ENCODE assay signal across 8 cellular contexts in the genomic region with DNA sequence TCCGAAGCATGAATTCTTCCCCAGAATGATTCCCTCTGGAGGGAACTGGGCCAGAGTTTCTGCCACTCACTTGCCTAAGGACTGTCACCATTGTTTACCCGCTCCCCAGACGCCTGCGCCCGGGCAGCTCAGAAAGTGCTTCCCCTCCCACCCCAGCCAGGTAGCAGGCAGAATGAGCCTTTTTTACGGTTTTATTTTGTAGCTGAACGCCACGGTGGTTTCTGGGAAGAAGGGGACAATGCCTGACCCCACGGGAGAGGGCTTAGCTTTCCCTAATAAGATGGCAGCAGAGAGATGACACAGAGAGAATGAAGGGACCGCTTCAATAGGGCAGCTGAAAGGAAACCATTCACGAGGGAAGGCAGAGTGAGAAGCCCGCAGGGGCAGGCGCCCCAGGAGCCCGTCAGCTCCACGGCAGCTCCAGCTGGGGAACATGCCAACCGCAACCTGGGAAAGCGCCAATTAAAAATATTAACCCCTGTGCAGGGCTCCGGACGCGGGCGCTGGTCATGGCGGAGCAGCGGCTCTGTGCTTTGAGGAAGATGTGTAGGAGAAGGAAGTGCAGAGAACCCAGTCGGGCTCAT. TPM values are rescaled to one million over a fixed set of nuclear protein-coding genes. Genes with fewer than 3 reads are reported as not detected.
DNase-seq lines count a peak whose midpoint lies in the region; ATAC-seq and TF ChIP-seq lines count a peak whose summit lies in the region.

No MANE protein-coding gene starts in this region.

- POLR2A ChIA-PET in activated CD4-positive, alpha-beta T cell treated with anti-CD3 and anti-CD28 coated beads, Interleukin-2, amount 10 ng/mL, durations not matched to agents 7 days and 5 days (lab: Charles Lee), result no interaction called here
- POLR2A ChIA-PET in T-cell (lab: Charles Lee), result interaction anchor here in 1 of 2 donors (0.6 kb wide), 1 partner anchor 510 kb away, joined by 3 read pairs; no protein-coding TSS in a partner anchor

- no peak for TF ChIP-seq CTCF in heart right ventricle (IDR thresholded peaks at IDR 0.05)

- peaks cover 0 to 9% (median 0%) of the 10 kb centered on the region in 9 donors for H3K4me1 ChIP-seq in heart right ventricle

- H3K36me3 Mint-ChIP-seq in activated CD4-positive, alpha-beta T cell treated with anti-CD3 and anti-CD28 coated beads, Interleukin-2, amount 10 ng/mL, durations not matched to agents 24 days and 14 days (ENCODE audit: low read depth), result no peaks in the 10 kb centered on the region
- H3K36me3 Mint-ChIP-seq in activated CD4-positive, alpha-beta T cell treated with anti-CD3 and anti-CD28 coated beads, Interleukin-2, amount 10 ng/mL, durations not matched to agents 7 days and 5 days (ENCODE audit: low read depth), result no peaks in the 10 kb centered on the region
- no peaks in the 10 kb centered on the region for H3K36me3 Mint-ChIP-seq in T-cell

- H3K9me3 Mint-ChIP-seq in activated CD4-positive, alpha-beta T cell treated with anti-CD3 and anti-CD28 coated beads, Interleukin-2, amount 10 ng/mL, durations not matched to agents 24 days and 14 days, result no peaks in the 10 kb centered on the region
- no peaks in the 10 kb centered on the region for H3K9me3 Mint-ChIP-seq in activated CD4-positive, alpha-beta T cell treated with anti-CD3 and anti-CD28 coated beads, Interleukin-2, amount 10 ng/mL, durations not matched to agents 7 days and 5 days
- no peaks in the 10 kb centered on the region for H3K9me3 Mint-ChIP-seq in T-cell

- peaks cover 50% of the 10 kb centered on the region for H3K27me3 Mint-ChIP-seq in activated CD4-positive, alpha-beta T cell treated with anti-CD3 and anti-CD28 coated beads, Interleukin-2, amount 10 ng/mL, durations not matched to agents 24 days and 14 days
- peaks cover 45% of the 10 kb centered on the region for H3K27me3 Mint-ChIP-seq in activated CD4-positive, alpha-beta T cell treated with anti-CD3 and anti-CD28 coated beads, Interleukin-2, amount 10 ng/mL, durations not matched to agents 7 days and 5 days
- peaks cover 63 to 78% of the 10 kb centered on the region in 2 donors for H3K27me3 Mint-ChIP-seq in T-cell

- H3K27me3 ChIP-seq in heart right ventricle, result peaks cover 0 to 73% (median 59%) of the 10 kb centered on the region in 7 donors

- ATAC-seq in T-cell (replicated peaks in 1 of 4), result peak in 2 of 4 experiments; percentile 29 to 41
- peak in 6 of 8 donors; percentile 25 to 77 (median 52) for ATAC-seq in heart right ventricle
- ATAC-seq in HG02623 (IDR thresholded peaks at IDR 0.05; ENCODE audit: unreplicated experiment), result no peak
- ATAC-seq in HG03025 (IDR thresholded peaks at IDR 0.05; ENCODE audit: low FRiP score, unreplicated experiment), result no peak

- WGBS in heart right ventricle, 2 donors, result 3 to 5% methylated on average over 24 of the region's 24 CpGs

- H3K4me3 ChIP-seq in heart right ventricle, result peak overlapping the region in 9 of 10 donors; percentile 5 to 37 (median 28)

- H3K27ac ChIP-seq in heart right ventricle, result no peak overlapping the region

- no peak for DNase-seq in activated CD4-positive, alpha-beta T cell treated with anti-CD3 and anti-CD28 coated beads, Interleukin-2, amount 10 ng/mL, durations not matched to agents 24 days and 14 days
- DNase-seq in activated CD4-positive, alpha-beta T cell treated with anti-CD3 and anti-CD28 coated beads, Interleukin-2, amount 10 ng/mL, durations not matched to agents 7 days and 5 days, result no peak
- DNase-seq in T-cell, result no peak
- DNase-seq in heart right ventricle, result no peak
- peak; percentile 59 for DNase-seq in putamen (ENCODE audit: low spot score)
- no peak for DNase-seq in stimulated activated CD4-positive, alpha-beta T cell treated with anti-CD3 and anti-CD28 coated beads, Interleukin-1b, Interleukin-23, amount 100 ng/mL, for 48 hours

- peaks cover 16% of the 10 kb centered on the region for H3K4me1 Mint-ChIP-seq in activated CD4-positive, alpha-beta T cell treated with anti-CD3 and anti-CD28 coated beads, Interleukin-2, amount 10 ng/mL, durations not matched to agents 24 days and 14 days
- H3K4me1 Mint-ChIP-seq in activated CD4-positive, alpha-beta T cell treated with anti-CD3 and anti-CD28 coated beads, Interleukin-2, amount 10 ng/mL, durations not matched to agents 7 days and 5 days, result peaks cover 15% of the 10 kb centered on the region
- peaks cover 9 to 12% (median 11%) of the 10 kb centered on the region in 3 donors for H3K4me1 Mint-ChIP-seq in T-cell

- CTCF ChIA-PET in activated CD4-positive, alpha-beta T cell treated with anti-CD3 and anti-CD28 coated beads, Interleukin-2, amount 10 ng/mL, durations not matched to agents 7 days and 5 days (lab: Charles Lee), result interaction anchor here (1.6 kb wide), 1 partner anchor 95 kb away, joined by 4 read pairs; no protein-coding TSS in a partner anchor
- CTCF ChIA-PET in T-cell (lab: Charles Lee), result no interaction called here

- H3K27ac Mint-ChIP-seq in activated CD4-positive, alpha-beta T cell treated with anti-CD3 and anti-CD28 coated beads, Interleukin-2, amount 10 ng/mL, durations not matched to agents 24 days and 14 days, result no peak overlapping the region
- H3K27ac Mint-ChIP-seq in activated CD4-positive, alpha-beta T cell treated with anti-CD3 and anti-CD28 coated beads, Interleukin-2, amount 10 ng/mL, durations not matched to agents 7 days and 5 days, result no peak overlapping the region
- H3K27ac Mint-ChIP-seq in T-cell, result no peak overlapping the region

- no peaks in the 10 kb centered on the region for H3K36me3 ChIP-seq in heart right ventricle

- intact Hi-C loops in activated CD4-positive, alpha-beta T cell treated with anti-CD3 and anti-CD28 coated beads, Interleukin-2, amount 10 ng/mL, durations not matched to agents 24 days and 14 days (cut with micrococcal nuclease), result no loop called here
- intact Hi-C loops in heart right ventricle (cut with DNase I), result no loop called here

- peak overlapping the region; percentile 72 for H3K4me3 Mint-ChIP-seq in activated CD4-positive, alpha-beta T cell treated with anti-CD3 and anti-CD28 coated beads, Interleukin-2, amount 10 ng/mL, durations not matched to agents 24 days and 14 days
- H3K4me3 Mint-ChIP-seq in activated CD4-positive, alpha-beta T cell treated with anti-CD3 and anti-CD28 coated beads, Interleukin-2, amount 10 ng/mL, durations not matched to agents 7 days and 5 days, result no peak overlapping the region
- peak overlapping the region; percentile 57 to 71 (median 67) for H3K4me3 Mint-ChIP-seq in T-cell

- H3K9me3 ChIP-seq in heart right ventricle, result peaks cover 0 to 3% (median 0%) of the 10 kb centered on the region in 11 donors

RNA-seq across cellular contexts. Expression of a gene that starts 20.4 kb away (rescaled TPM):
- 1.6 and 1.7 TPM in 2 replicates for total RNA-seq in activated CD4-positive, alpha-beta T cell treated with anti-CD3 and anti-CD28 coated beads, Interleukin-2, amount 10 ng/mL, durations not matched to agents 24 days and 14 days
- 1 to 10 TPM; 5.4 to 6.6 TPM for total RNA-seq in activated CD4-positive, alpha-beta T cell treated with anti-CD3 and anti-CD28 coated beads, Interleukin-2, amount 10 ng/mL, durations not matched to agents 7 days and 5 days
- total RNA-seq in T-cell (10 to 100 TPM in 1 of 5 donors, 1 to 10 TPM in 4; 4.8 to 14.1 (median 7.8) TPM), heart right ventricle (1 to 10 TPM; 1.2 to 7.6 (median 2.9) TPM)
- polyA plus RNA-seq in heart right ventricle, result 1 to 10 TPM in 1 of 2 donors, under 1 TPM in 1; 0.29 to 2.4 TPM

Comparison
In these comparisons a context has a peak if more than half of its experiments do, and no peak if none do; other contexts are left out.
1. ATAC-seq: peak in heart right ventricle (6 of 8); none in HG02623 (single experiment) and HG03025 (single experiment).